Comparison of ENCODE assay signal across 23 cellular contexts in the genomic region with DNA sequence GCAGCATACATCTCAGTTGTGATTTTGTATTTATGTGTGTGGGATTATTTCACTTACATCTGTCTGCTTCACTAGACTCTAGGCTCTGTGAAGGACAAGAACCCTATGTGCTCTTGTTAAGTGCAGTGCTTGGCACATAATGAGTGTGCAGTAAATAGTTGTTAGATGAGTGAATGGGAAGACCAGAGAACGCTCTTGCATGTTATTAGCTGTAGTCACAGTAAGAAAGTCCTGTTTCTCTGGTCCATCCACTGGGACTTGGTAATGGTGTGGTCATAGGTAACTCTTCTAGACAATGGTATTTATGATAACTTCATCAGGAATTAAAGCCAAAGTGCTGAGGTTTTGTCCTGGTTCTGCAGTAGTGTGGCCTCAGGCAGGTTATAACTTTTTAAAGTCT. TPM values are rescaled to one million over a fixed set of nuclear protein-coding genes. Genes with fewer than 3 reads are reported as not detected.
"Had no signal": no experiment of that assay in that cellular context is flagged by ENCODE, and none has a peak within 500 bp of the region (broad histone marks: within the 10 kb centered on the region; RNA-seq: fewer than 3 reads in every experiment).

No MANE protein-coding gene starts in this region.

- H3K9me3 ChIP-seq: colonic mucosa, left ventricle myocardium inferior, pancreas, spleen, thyroid gland had no signal

- H3K4me1 ChIP-seq: colonic mucosa, left ventricle myocardium inferior, neural progenitor cell, pancreas had no signal

- FAIRE-seq: kidney, pancreas, urothelium cell line had no signal

- DNase-seq: activated CD4-positive, alpha-beta T cell treated with anti-CD3 and anti-CD28 coated beads, Interleukin-2, amount 50 U/mL, for 1 hour; activated CD8-positive, alpha-beta memory T cell treated with anti-CD3 and anti-CD28 coated beads, Interleukin-2, amount 50 U/mL, for 4 hours; activated naive CD4-positive, alpha-beta T cell treated with anti-CD3 and anti-CD28 coated beads for 36 hours; activated T-cell treated with anti-CD3 and anti-CD28 coated beads, Interleukin-2, amount 50 U/mL, for 4 hours; anterior cingulate cortex; brain microvascular endothelial cell; colonic mucosa; endodermal cell; erythroblast; hypothalamus; kidney; left ventricle myocardium inferior; naive thymus-derived CD4-positive, alpha-beta T cell; pancreas; spleen; stimulated activated CD4-positive, alpha-beta T cell treated with anti-CD3 and anti-CD28 coated beads, Interleukin-4, amount 100 ng/mL, for 4 hours; stimulated activated naive B cell treated with anti-CD40 and anti-IgM and Interleukin-4, amounts not matched to agents 10 μg/mL and 1 μg/mL and 100 μg/mL, for 72 hours; thyroid gland had no signal

- H3K36me3 ChIP-seq: brain microvascular endothelial cell, colonic mucosa, left ventricle myocardium inferior, neural progenitor cell, pancreas, spleen, thyroid gland had no signal

- ATAC-seq: activated CD4-positive, CD25-positive, alpha-beta regulatory T cell treated with anti-CD3 and anti-CD28 coated beads, Interleukin-2, amount 50 U/mL, for 24 hours; activated T-cell treated with anti-CD3 and anti-CD28 coated beads, Interleukin-2, amount 50 U/mL, for 4 hours; naive thymus-derived CD4-positive, alpha-beta T cell; pancreas; sciatic nerve; stimulated activated naive B cell treated with anti-CD40 and anti-IgM and Interleukin-4, amounts not matched to agents 10 μg/mL and 1 μg/mL and 100 μg/mL, for 72 hours had no signal

- H3K27ac ChIP-seq: brain microvascular endothelial cell, colonic mucosa, left ventricle myocardium inferior, neural progenitor cell, pancreas, thyroid gland had no signal

- H3K4me3 ChIP-seq: colonic mucosa, left ventricle myocardium inferior, neural progenitor cell, pancreas, spleen, thyroid gland had no signal

- H3K27me3 ChIP-seq: brain microvascular endothelial cell, colonic mucosa, neural progenitor cell, pancreas, thyroid gland had no signal

- H3K4me2 ChIP-seq: neural progenitor cell had no signal

RNA-seq across cellular contexts. Expression of gene AQP9, which starts 1.4 kb away (rescaled TPM):
- total RNA-seq: activated naive CD4-positive, alpha-beta T cell treated with anti-CD3 and anti-CD28 coated beads for 36 hours; endodermal cell; fibroblast of villous mesenchyme had no signal
